ENCODE assay signal across 1 cellular context in the genomic region with DNA sequence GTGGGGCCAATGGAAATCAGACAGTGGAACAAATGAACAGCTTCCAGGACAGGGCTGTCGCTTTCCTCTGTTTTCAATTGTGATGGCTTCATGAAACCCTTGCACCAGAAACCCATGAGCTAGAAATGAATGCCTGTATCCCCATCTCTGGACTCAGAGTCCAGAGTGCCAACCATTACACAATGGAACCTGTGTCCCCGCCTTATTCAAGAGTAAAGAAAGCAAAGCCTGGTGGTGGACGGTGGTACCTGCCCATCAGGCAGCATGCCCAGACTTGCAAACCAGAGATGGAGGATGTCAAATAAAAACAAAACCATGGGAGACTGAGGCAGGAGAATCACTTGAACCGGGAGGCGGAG.
TF ChIP-seq lines count a peak whose summit lies in the region.

No MANE protein-coding gene starts in this region.

TF ChIP-seq in liver, 16 proteins besides CTCF, POLR2A, EP300 and RAD21 (continued from another document):
- TF ChIP-seq JUND (IDR thresholded peaks at IDR 0.05) (peak in 1 of 2 donors; percentile 35), EGR1 (IDR thresholded peaks at IDR 0.05; ENCODE audit: low read depth in 2 of 2) (no peak), HNF4G (IDR thresholded peaks at IDR 0.05) (peak; percentile 93), HNF4A (conservative IDR thresholded peaks at IDR 0.05) (peak; percentile 97 to 99), FOXA1 (IDR thresholded peaks at IDR 0.05) (no peak), NR2F2 (IDR thresholded peaks at IDR 0.05) (no peak)
